ENCODE assay signal across 8 cellular contexts in genomic region chr5:96935556-96936430, GRCh38. TPM values are rescaled to one million over a fixed set of nuclear protein-coding genes. Genes with fewer than 3 reads are reported as not detected.
A peak's percentile ranks its signal among the peaks of the same experiment; 100 is the strongest.
DNase-seq lines count a peak whose midpoint lies in the region; ATAC-seq and TF ChIP-seq lines count a peak whose summit lies in the region.

Gene LNPEP (plus strand): TSS chr5:96936080. CDS start chr5:96936156, 76 bp downstream.

- no peaks in the 10 kb centered on the region for H3K36me3 Mint-ChIP-seq in WTC11

- in situ Hi-C loops in ACHN (cut with HindIII; ENCODE audit: low pct_ligation_motif_present, low pct_unique_long_range_greater_than_20kb, low sequenced_read_pairs), result no loop called here

- H3K27me3 Mint-ChIP-seq in WTC11 (ENCODE audit: low read depth), result peaks cover 15% of the 10 kb centered on the region

- peak; percentile 96 for DNase-seq in ACHN
- peak; percentile 89 for DNase-seq in NCI-H2227 treated with DMSO at 0.1 percent for 48 hours (lab: John Stamatoyannopoulos, UW)
- DNase-seq in WTC11 (ENCODE audit: low spot score), result peak; percentile 98
- DNase-seq in cardiac fibroblast (ENCODE audit: low read depth in 2 of 2), result peak; percentile 97 to 99
- peak; percentile 87 for DNase-seq in iPS-NIHi7 (ENCODE audit: extremely low spot score)
- peak; percentile 93 for DNase-seq in smooth muscle cell of the brain vasculature (ENCODE audit: low read depth, low spot score)

- TF ChIP-seq CTCF in WTC11 (IDR thresholded peaks at IDR 0.05) (no peak), cardiac fibroblast (IDR thresholded peaks at IDR 0.05; ENCODE audit: low read depth, low read length) (no peak)

- H3K4me1 Mint-ChIP-seq in WTC11, result peaks cover 25% of the 10 kb centered on the region

- H3K27ac Mint-ChIP-seq in WTC11, result peak within 1 kb of the TSS; percentile 99

- CTCF ChIA-PET in WTC11 (lab: Charles Lee), result interaction anchor here (0.5 to 1.5 kb wide), 9 partner anchors 15 to 207 kb away, joined by 3 to 6 read pairs (median 3); partner anchors contain the start of gene LIX1

- peak within 1 kb of the TSS; percentile 84 to 85 for H3K4me3 ChIP-seq in cardiac fibroblast (replicated peaks in 1 of 2; ENCODE audit: low read depth in 2 of 2, low read length in 2 of 2)

- ATAC-seq in GM18873 (IDR thresholded peaks at IDR 0.05; ENCODE audit: low FRiP score, unreplicated experiment), result peak; percentile 35
- ATAC-seq in HG03159 (IDR thresholded peaks at IDR 0.05; ENCODE audit: unreplicated experiment), result peak; percentile 46
- peak; percentile 84 for ATAC-seq in WTC11

- H3K9me3 Mint-ChIP-seq in WTC11, result no peaks in the 10 kb centered on the region

- peak within 1 kb of the TSS; percentile 96 for H3K4me3 Mint-ChIP-seq in WTC11

- POLR2A ChIA-PET in WTC11 (lab: Charles Lee), result interaction anchor here (0.9 to 1.1 kb wide), 4 partner anchors 67 to 221 kb away, joined by 3 to 4 read pairs (median 3); partner anchors contain the start of gene ERAP1

TF ChIP-seq in WTC11, 78 proteins besides CTCF, POLR2A, EP300 and RAD21 (continues in another document):
- TF ChIP-seq, protein P1, sequence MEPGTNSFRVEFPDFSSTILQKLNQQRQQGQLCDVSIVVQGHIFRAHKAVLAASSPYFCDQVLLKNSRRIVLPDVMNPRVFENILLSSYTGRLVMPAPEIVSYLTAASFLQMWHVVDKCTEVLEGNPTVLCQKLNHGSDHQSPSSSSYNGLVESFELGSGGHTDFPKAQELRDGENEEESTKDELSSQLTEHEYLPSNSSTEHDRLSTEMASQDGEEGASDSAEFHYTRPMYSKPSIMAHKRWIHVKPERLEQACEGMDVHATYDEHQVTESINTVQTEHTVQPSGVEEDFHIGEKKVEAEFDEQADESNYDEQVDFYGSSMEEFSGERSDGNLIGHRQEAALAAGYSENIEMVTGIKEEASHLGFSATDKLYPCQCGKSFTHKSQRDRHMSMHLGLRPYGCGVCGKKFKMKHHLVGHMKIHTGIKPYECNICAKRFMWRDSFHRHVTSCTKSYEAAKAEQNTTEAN (CRISPR knock-in tag; IDR thresholded peaks at IDR 0.05), result 0 out of 2 replicates have a peak, but pooled peaks have one; percentile 26
- TF ChIP-seq ZNF396 (CRISPR knock-in tag; IDR thresholded peaks at IDR 0.05; ENCODE audit: borderline replicate concordance), result no peak
- TF ChIP-seq FOXK1 (CRISPR knock-in tag; IDR thresholded peaks at IDR 0.05), result 0 out of 2 replicates have a peak, but pooled peaks have one; percentile 37
- TF ChIP-seq GABPB1 (CRISPR knock-in tag; IDR thresholded peaks at IDR 0.05), result peak; percentile 62
- TF ChIP-seq, protein P2, sequence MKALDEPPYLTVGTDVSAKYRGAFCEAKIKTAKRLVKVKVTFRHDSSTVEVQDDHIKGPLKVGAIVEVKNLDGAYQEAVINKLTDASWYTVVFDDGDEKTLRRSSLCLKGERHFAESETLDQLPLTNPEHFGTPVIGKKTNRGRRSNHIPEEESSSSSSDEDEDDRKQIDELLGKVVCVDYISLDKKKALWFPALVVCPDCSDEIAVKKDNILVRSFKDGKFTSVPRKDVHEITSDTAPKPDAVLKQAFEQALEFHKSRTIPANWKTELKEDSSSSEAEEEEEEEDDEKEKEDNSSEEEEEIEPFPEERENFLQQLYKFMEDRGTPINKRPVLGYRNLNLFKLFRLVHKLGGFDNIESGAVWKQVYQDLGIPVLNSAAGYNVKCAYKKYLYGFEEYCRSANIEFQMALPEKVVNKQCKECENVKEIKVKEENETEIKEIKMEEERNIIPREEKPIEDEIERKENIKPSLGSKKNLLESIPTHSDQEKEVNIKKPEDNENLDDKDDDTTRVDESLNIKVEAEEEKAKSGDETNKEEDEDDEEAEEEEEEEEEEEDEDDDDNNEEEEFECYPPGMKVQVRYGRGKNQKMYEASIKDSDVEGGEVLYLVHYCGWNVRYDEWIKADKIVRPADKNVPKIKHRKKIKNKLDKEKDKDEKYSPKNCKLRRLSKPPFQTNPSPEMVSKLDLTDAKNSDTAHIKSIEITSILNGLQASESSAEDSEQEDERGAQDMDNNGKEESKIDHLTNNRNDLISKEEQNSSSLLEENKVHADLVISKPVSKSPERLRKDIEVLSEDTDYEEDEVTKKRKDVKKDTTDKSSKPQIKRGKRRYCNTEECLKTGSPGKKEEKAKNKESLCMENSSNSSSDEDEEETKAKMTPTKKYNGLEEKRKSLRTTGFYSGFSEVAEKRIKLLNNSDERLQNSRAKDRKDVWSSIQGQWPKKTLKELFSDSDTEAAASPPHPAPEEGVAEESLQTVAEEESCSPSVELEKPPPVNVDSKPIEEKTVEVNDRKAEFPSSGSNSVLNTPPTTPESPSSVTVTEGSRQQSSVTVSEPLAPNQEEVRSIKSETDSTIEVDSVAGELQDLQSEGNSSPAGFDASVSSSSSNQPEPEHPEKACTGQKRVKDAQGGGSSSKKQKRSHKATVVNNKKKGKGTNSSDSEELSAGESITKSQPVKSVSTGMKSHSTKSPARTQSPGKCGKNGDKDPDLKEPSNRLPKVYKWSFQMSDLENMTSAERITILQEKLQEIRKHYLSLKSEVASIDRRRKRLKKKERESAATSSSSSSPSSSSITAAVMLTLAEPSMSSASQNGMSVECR (CRISPR knock-in tag; IDR thresholded peaks at IDR 0.05; ENCODE audit: borderline replicate concordance), result peak; percentile 42; the same call in 1 of the 2 replicates
- peak; percentile 95 for TF ChIP-seq SP1 (CRISPR knock-in tag; conservative IDR thresholded peaks at IDR 0.05)
- TF ChIP-seq, protein P3, sequence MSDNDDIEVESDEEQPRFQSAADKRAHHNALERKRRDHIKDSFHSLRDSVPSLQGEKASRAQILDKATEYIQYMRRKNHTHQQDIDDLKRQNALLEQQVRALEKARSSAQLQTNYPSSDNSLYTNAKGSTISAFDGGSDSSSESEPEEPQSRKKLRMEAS (CRISPR knock-in tag; IDR thresholded peaks at IDR 0.05), result peak; percentile 35; the same call in 1 of the 2 replicates
- TF ChIP-seq PRDM15 (CRISPR knock-in tag; IDR thresholded peaks at IDR 0.05), result peak; percentile 99
- TF ChIP-seq ESRRA (CRISPR knock-in tag; IDR thresholded peaks at IDR 0.05; ENCODE audit: borderline replicate concordance), result peak; percentile 63; the same call in 1 of the 2 replicates
- peak; percentile 59; the same call in 1 of the 2 replicates for TF ChIP-seq ETV6 (CRISPR knock-in tag; IDR thresholded peaks at IDR 0.05)
- TF ChIP-seq ATF1 (CRISPR knock-in tag; IDR thresholded peaks at IDR 0.05), result no peak
- 0 out of 2 replicates have a peak, but pooled peaks have one; percentile 18 for TF ChIP-seq ZNF317 (CRISPR knock-in tag; IDR thresholded peaks at IDR 0.05; ENCODE audit: borderline replicate concordance, low read depth)
- TF ChIP-seq, protein P4, sequence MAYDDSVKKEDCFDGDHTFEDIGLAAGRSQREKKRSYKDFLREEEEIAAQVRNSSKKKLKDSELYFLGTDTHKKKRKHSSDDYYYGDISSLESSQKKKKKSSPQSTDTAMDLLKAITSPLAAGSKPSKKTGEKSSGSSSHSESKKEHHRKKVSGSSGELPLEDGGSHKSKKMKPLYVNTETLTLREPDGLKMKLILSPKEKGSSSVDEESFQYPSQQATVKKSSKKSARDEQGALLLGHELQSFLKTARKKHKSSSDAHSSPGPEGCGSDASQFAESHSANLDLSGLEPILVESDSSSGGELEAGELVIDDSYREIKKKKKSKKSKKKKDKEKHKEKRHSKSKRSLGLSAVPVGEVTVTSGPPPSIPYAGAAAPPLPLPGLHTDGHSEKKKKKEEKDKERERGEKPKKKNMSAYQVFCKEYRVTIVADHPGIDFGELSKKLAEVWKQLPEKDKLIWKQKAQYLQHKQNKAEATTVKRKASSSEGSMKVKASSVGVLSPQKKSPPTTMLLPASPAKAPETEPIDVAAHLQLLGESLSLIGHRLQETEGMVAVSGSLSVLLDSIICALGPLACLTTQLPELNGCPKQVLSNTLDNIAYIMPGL (CRISPR knock-in tag; IDR thresholded peaks at IDR 0.05), result peak; percentile 84
- TF ChIP-seq KAT7 (CRISPR knock-in tag; IDR thresholded peaks at IDR 0.05; ENCODE audit: borderline replicate concordance), result peak; percentile 41; the same call in 1 of the 2 replicates
- peak; percentile 90; the same call in 1 of the 2 replicates for TF ChIP-seq ZNF423 (CRISPR knock-in tag; IDR thresholded peaks at IDR 0.05)

RNA-seq across cellular contexts. Expression of gene LNPEP, which starts in this region (rescaled TPM):
- total RNA-seq in WTC11 (2021), result 4.7 to 6.4 TPM (median 5.2 TPM) in 3 replicates

Comparison
In these comparisons a context has a peak if more than half of its experiments do, and no peak if none do; other contexts are left out.
1. Peak in every context shown above with its lines: DNase-seq, ATAC-seq and H3K4me3 ChIP-seq.